Comparison of ENCODE assay signal across 15 cellular contexts in the genomic region with DNA sequence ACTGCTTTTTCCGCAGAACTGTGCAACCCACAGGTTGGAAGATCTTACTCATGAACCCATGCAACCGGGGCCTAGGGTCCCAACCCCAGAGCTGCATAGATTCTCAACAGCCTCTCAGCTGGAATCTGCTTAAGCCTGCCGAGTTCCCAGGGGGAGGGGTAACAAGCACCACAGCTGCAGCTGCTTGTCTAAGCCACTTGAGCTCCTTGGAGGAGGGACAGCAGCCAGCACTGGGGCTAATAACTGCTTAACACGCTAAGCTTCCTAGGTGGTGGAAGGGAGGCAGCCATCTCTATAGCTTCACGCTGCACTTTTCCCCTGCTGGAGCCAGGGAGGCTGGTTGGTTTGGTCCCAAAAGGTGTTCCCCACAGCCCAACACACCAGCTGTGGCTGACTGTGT.
"Had no signal": no experiment of that assay in that cellular context is flagged by ENCODE, and none has a peak within 500 bp of the region (broad histone marks: within the 10 kb centered on the region; RNA-seq: fewer than 3 reads in every experiment).

No MANE protein-coding gene starts in this region.

- H3K4me3 ChIP-seq: heart right ventricle, sigmoid colon, thyroid gland had no signal

- ATAC-seq: esophagus mucosa; heart right ventricle; naive thymus-derived CD8-positive, alpha-beta T cell had no signal

- DNase-seq: activated B cell treated with CpG ODN at 0.5 μM for 24 hours; activated CD4-positive, alpha-beta memory T cell treated with anti-CD3 and anti-CD28 coated beads for 36 hours; activated CD4-positive, alpha-beta T cell treated with anti-CD3 and anti-CD28 coated beads for 4 hours; activated gamma-delta T cell treated with Interleukin-2 at 50 U/mL for 16 hours; activated T-cell treated with anti-CD3 and anti-CD28 coated beads for 4 hours; cerebellar nuclear complex; effector CD8-positive, alpha-beta T cell; heart right ventricle; mesenchymal stem cell; naive thymus-derived CD8-positive, alpha-beta T cell; sigmoid colon; stimulated activated CD8-positive, alpha-beta memory T cell treated with anti-CD3 and anti-CD28 coated beads, Interleukin-4, amount 100 ng/mL, for 48 hours; stimulated activated naive CD4-positive, alpha-beta T cell; thyroid gland had no signal
